In genomic region chr14:98695809-98696208, GRCh38 we compare ENCODE assay signal across 21 cellular contexts.
"Had no signal": no experiment of that assay in that cellular context is flagged by ENCODE, and none has a peak within 500 bp of the region (broad histone marks: within the 10 kb centered on the region; RNA-seq: fewer than 3 reads in every experiment).

No MANE protein-coding gene starts in this region.

- H3K27me3 ChIP-seq: gastrocnemius medialis, left lung had no signal

- H3K9me3 ChIP-seq: esophagus squamous epithelium, gastrocnemius medialis, lower lobe of right lung had no signal

- H3K36me3 ChIP-seq: esophagus squamous epithelium, gastrocnemius medialis, heart right ventricle, left lung, lower lobe of right lung had no signal

- H3K27ac ChIP-seq: coronary artery, dorsolateral prefrontal cortex, esophagus squamous epithelium, gastrocnemius medialis, heart right ventricle, left lung, lower lobe of right lung had no signal

- DNase-seq: dermis blood vessel endothelial cell; dorsolateral prefrontal cortex; effector CD4-positive, alpha-beta T cell; effector memory CD4-positive, alpha-beta T cell; esophagus squamous epithelium; foreskin fibroblast; foreskin melanocyte; gastrocnemius medialis; glutamatergic neuron; head of caudate nucleus; heart right ventricle; hippocampal formation; left cardiac atrium; left lung; left ventricle myocardium superior; lower lobe of right lung; mammary epithelial cell; mesendoderm; midbrain; naive thymus-derived CD4-positive, alpha-beta T cell had no signal

- H3K4me3 ChIP-seq: coronary artery, dorsolateral prefrontal cortex, esophagus squamous epithelium, gastrocnemius medialis, heart right ventricle, left lung, lower lobe of right lung had no signal

- H3K4me1 ChIP-seq: esophagus squamous epithelium, gastrocnemius medialis, heart right ventricle, left lung, lower lobe of right lung had no signal

- ATAC-seq: gastrocnemius medialis; heart right ventricle; left cardiac atrium; left lung; left ventricle myocardium superior; lower lobe of right lung; naive thymus-derived CD4-positive, alpha-beta T cell had no signal
